Comparison of ENCODE assay signal across 12 cellular contexts in genomic region chr13:100130092-100130491, GRCh38. TPM values are rescaled to one million over a fixed set of nuclear protein-coding genes. Genes with fewer than 3 reads are reported as not detected.
A peak's percentile ranks its signal among the peaks of the same experiment; 100 is the strongest.
DNase-seq lines count a peak whose midpoint lies in the region; ATAC-seq lines count a peak whose summit lies in the region.
"Had no signal": no experiment of that assay in that cellular context is flagged by ENCODE, and none has a peak within 500 bp of the region (broad histone marks: within the 10 kb centered on the region; RNA-seq: fewer than 3 reads in every experiment).

No MANE protein-coding gene starts in this region.

- no peaks in the 10 kb centered on the region for H3K36me3 Mint-ChIP-seq in activated T-cell treated with anti-CD3 and anti-CD28 coated beads, Interleukin-2, amount 50 U/mL, for 72 hours (ENCODE audit: insufficient read depth in 2 of 2)
- peaks cover 12% of the 10 kb centered on the region for H3K36me3 Mint-ChIP-seq in activated T-cell treated with anti-CD3 and anti-CD28 coated beads, Interleukin-2, amount 50 U/mL, for 4 hours (ENCODE audit: insufficient read depth)
- H3K36me3 Mint-ChIP-seq in activated T-helper 1 cell treated with anti-CD3 and anti-CD28 coated beads, Interleukin-12 subunit alpha, Interleukin-12 subunit beta, Interleukin-2, Interleukin-4 antibody, amounts not matched to agents 30 ng/mL and 10 ng/mL and 1 ng/mL, durations not matched to agents 14 hours and 24 hours and 36 hours (ENCODE audit: low read depth) = peaks cover 12% of the 10 kb centered on the region

- no peaks in the 10 kb centered on the region for H3K27me3 Mint-ChIP-seq in activated T-cell treated with anti-CD3 and anti-CD28 coated beads, Interleukin-2, amount 50 U/mL, for 72 hours (ENCODE audit: low read depth)
- H3K27me3 Mint-ChIP-seq in activated T-cell treated with anti-CD3 and anti-CD28 coated beads, Interleukin-2, amount 50 U/mL, for 4 hours (ENCODE audit: low read depth) = no peaks in the 10 kb centered on the region
- H3K27me3 Mint-ChIP-seq in activated T-helper 1 cell treated with anti-CD3 and anti-CD28 coated beads, Interleukin-12 subunit alpha, Interleukin-12 subunit beta, Interleukin-2, Interleukin-4 antibody, amounts not matched to agents 30 ng/mL and 10 ng/mL and 1 ng/mL, durations not matched to agents 14 hours and 24 hours and 36 hours (ENCODE audit: insufficient read depth) = no peaks in the 10 kb centered on the region
- H3K27me3 Mint-ChIP-seq: activated CD4-positive, alpha-beta T cell treated with anti-CD3 and anti-CD28 coated beads for 36 hours; activated naive CD4-positive, alpha-beta T cell treated with anti-CD3 and anti-CD28 coated beads, Interleukin-2, amount 10 ng/mL, durations not matched to agents 7 days and 5 days had no signal

- H3K9me3 Mint-ChIP-seq in activated T-cell treated with anti-CD3 and anti-CD28 coated beads, Interleukin-2, amount 50 U/mL, for 72 hours = no peaks in the 10 kb centered on the region
- no peaks in the 10 kb centered on the region for H3K9me3 Mint-ChIP-seq in activated T-cell treated with anti-CD3 and anti-CD28 coated beads, Interleukin-2, amount 50 U/mL, for 4 hours
- no peaks in the 10 kb centered on the region for H3K9me3 Mint-ChIP-seq in activated T-helper 1 cell treated with anti-CD3 and anti-CD28 coated beads, Interleukin-12 subunit alpha, Interleukin-12 subunit beta, Interleukin-2, Interleukin-4 antibody, amounts not matched to agents 30 ng/mL and 10 ng/mL and 1 ng/mL, durations not matched to agents 14 hours and 24 hours and 36 hours
- H3K9me3 Mint-ChIP-seq: activated naive CD4-positive, alpha-beta T cell treated with anti-CD3 and anti-CD28 coated beads, Interleukin-2, amount 10 ng/mL, durations not matched to agents 7 days and 5 days had no signal

- no peak for DNase-seq in activated T-cell treated with anti-CD3 and anti-CD28 coated beads, Interleukin-2, amount 50 U/mL, for 72 hours
- DNase-seq in activated T-cell treated with anti-CD3 and anti-CD28 coated beads, Interleukin-2, amount 50 U/mL, for 4 hours = no peak
- no peak for DNase-seq in activated T-helper 1 cell treated with anti-CD3 and anti-CD28 coated beads, Interleukin-12 subunit alpha, Interleukin-12 subunit beta, Interleukin-2, Interleukin-4 antibody, amounts not matched to agents 30 ng/mL and 10 ng/mL and 1 ng/mL, durations not matched to agents 14 hours and 24 hours and 36 hours (ENCODE audit: low spot score)
- peak; percentile 12 to 16 for DNase-seq in hippocampal formation (lab: John Stamatoyannopoulos, UW)
- DNase-seq in stromal cell of bone marrow (ENCODE audit: low read depth) = peak; percentile 54
- DNase-seq in stimulated activated CD4-positive, alpha-beta T cell treated with anti-CD3 and anti-CD28 coated beads, Interleukin-2, amount 100 ng/mL, for 24 hours = no peak
- DNase-seq: activated CD4-positive, alpha-beta T cell treated with anti-CD3 and anti-CD28 coated beads for 36 hours; activated naive CD4-positive, alpha-beta T cell treated with anti-CD3 and anti-CD28 coated beads, Interleukin-2, amount 10 ng/mL, durations not matched to agents 7 days and 5 days; SHP77 treated with DMSO at 0.1 percent for 48 hours; stimulated activated CD4-positive, alpha-beta T cell treated with anti-CD3 and anti-CD28 coated beads, Interleukin-12 subunit alpha, Interleukin-12 subunit beta, amount 100 ng/mL, for 4 hours had no signal

- peaks cover 32% of the 10 kb centered on the region for H3K4me1 Mint-ChIP-seq in activated T-cell treated with anti-CD3 and anti-CD28 coated beads, Interleukin-2, amount 50 U/mL, for 72 hours (ENCODE audit: low read depth)
- peaks cover 13% of the 10 kb centered on the region for H3K4me1 Mint-ChIP-seq in activated T-cell treated with anti-CD3 and anti-CD28 coated beads, Interleukin-2, amount 50 U/mL, for 4 hours (ENCODE audit: low read depth)
- peaks cover 39% of the 10 kb centered on the region for H3K4me1 Mint-ChIP-seq in activated T-helper 1 cell treated with anti-CD3 and anti-CD28 coated beads, Interleukin-12 subunit alpha, Interleukin-12 subunit beta, Interleukin-2, Interleukin-4 antibody, amounts not matched to agents 30 ng/mL and 10 ng/mL and 1 ng/mL, durations not matched to agents 14 hours and 24 hours and 36 hours (ENCODE audit: low read depth)

- intact Hi-C loops in activated T-helper 1 cell treated with anti-CD3 and anti-CD28 coated beads, Interleukin-12 subunit alpha, Interleukin-12 subunit beta, Interleukin-2, Interleukin-4 antibody, amounts not matched to agents 30 ng/mL and 10 ng/mL and 1 ng/mL, durations not matched to agents 14 hours and 24 hours and 36 hours (cut with micrococcal nuclease) = loop anchor here (5.0 kb wide), 2 partner anchors 72 to 377 kb away; no protein-coding TSS in a partner anchor

- peak overlapping the region; percentile 80 for H3K27ac Mint-ChIP-seq in activated T-cell treated with anti-CD3 and anti-CD28 coated beads, Interleukin-2, amount 50 U/mL, for 72 hours
- peak overlapping the region; percentile 77 for H3K27ac Mint-ChIP-seq in activated T-helper 1 cell treated with anti-CD3 and anti-CD28 coated beads, Interleukin-12 subunit alpha, Interleukin-12 subunit beta, Interleukin-2, Interleukin-4 antibody, amounts not matched to agents 30 ng/mL and 10 ng/mL and 1 ng/mL, durations not matched to agents 14 hours and 24 hours and 36 hours
- H3K27ac Mint-ChIP-seq: activated CD4-positive, alpha-beta T cell treated with anti-CD3 and anti-CD28 coated beads for 36 hours; activated naive CD4-positive, alpha-beta T cell treated with anti-CD3 and anti-CD28 coated beads, Interleukin-2, amount 10 ng/mL, durations not matched to agents 7 days and 5 days had no signal

- peak overlapping the region in 1 of 2 donors; percentile 66 for H3K4me3 Mint-ChIP-seq in activated T-cell treated with anti-CD3 and anti-CD28 coated beads, Interleukin-2, amount 50 U/mL, for 72 hours
- no peak overlapping the region for H3K4me3 Mint-ChIP-seq in activated T-cell treated with anti-CD3 and anti-CD28 coated beads, Interleukin-2, amount 50 U/mL, for 4 hours
- H3K4me3 Mint-ChIP-seq in activated T-helper 1 cell treated with anti-CD3 and anti-CD28 coated beads, Interleukin-12 subunit alpha, Interleukin-12 subunit beta, Interleukin-2, Interleukin-4 antibody, amounts not matched to agents 30 ng/mL and 10 ng/mL and 1 ng/mL, durations not matched to agents 14 hours and 24 hours and 36 hours = peak overlapping the region; percentile 44
- H3K4me3 Mint-ChIP-seq: activated CD4-positive, alpha-beta T cell treated with anti-CD3 and anti-CD28 coated beads for 36 hours; activated naive CD4-positive, alpha-beta T cell treated with anti-CD3 and anti-CD28 coated beads, Interleukin-2, amount 10 ng/mL, durations not matched to agents 7 days and 5 days had no signal

- ATAC-seq in activated T-cell treated with anti-CD3 and anti-CD28 coated beads, Interleukin-2, amount 50 U/mL, for 72 hours (replicated peaks in 1 of 2) = no peak
- no peak for ATAC-seq in activated T-cell treated with anti-CD3 and anti-CD28 coated beads, Interleukin-2, amount 50 U/mL, for 4 hours
- no peak for ATAC-seq in HG03196 (IDR thresholded peaks at IDR 0.05; ENCODE audit: unreplicated experiment)
- ATAC-seq in HG03565 (IDR thresholded peaks at IDR 0.05; ENCODE audit: unreplicated experiment) = no peak
- ATAC-seq: activated CD4-positive, alpha-beta T cell treated with anti-CD3 and anti-CD28 coated beads for 36 hours had no signal

RNA-seq across cellular contexts. Expression of gene PCCA, which starts 41.2 kb away (rescaled TPM):
- total RNA-seq in activated T-cell treated with anti-CD3 and anti-CD28 coated beads, Interleukin-2, amount 50 U/mL, for 72 hours = 10 to 100 TPM; 10.5 to 16.9 TPM
- 1 to 10 TPM; 2.7 to 4.8 (median 2.9) TPM for total RNA-seq in activated T-cell treated with anti-CD3 and anti-CD28 coated beads, Interleukin-2, amount 50 U/mL, for 4 hours
- total RNA-seq in activated T-helper 1 cell treated with anti-CD3 and anti-CD28 coated beads, Interleukin-12 subunit alpha, Interleukin-12 subunit beta, Interleukin-2, Interleukin-4 antibody, amounts not matched to agents 30 ng/mL and 10 ng/mL and 1 ng/mL, durations not matched to agents 14 hours and 24 hours and 36 hours = 8.6 and 9.7 TPM in 2 replicates

Comparison
In these comparisons a context has a peak if more than half of its experiments do, and no peak if none do; other contexts are left out.
1. DNase-seq: peak in hippocampal formation (2 of 2) and stromal cell of bone marrow (single experiment); none in activated T-cell treated with anti-CD3 and anti-CD28 coated beads, Interleukin-2, amount 50 U/mL, for 72 hours (0 of 2), activated T-cell treated with anti-CD3 and anti-CD28 coated beads, Interleukin-2, amount 50 U/mL, for 4 hours (single experiment), activated T-helper 1 cell treated with anti-CD3 and anti-CD28 coated beads, Interleukin-12 subunit alpha, Interleukin-12 subunit beta, Interleukin-2, Interleukin-4 antibody, amounts not matched to agents 30 ng/mL and 10 ng/mL and 1 ng/mL, durations not matched to agents 14 hours and 24 hours and 36 hours (single experiment) and stimulated activated CD4-positive, alpha-beta T cell treated with anti-CD3 and anti-CD28 coated beads, Interleukin-2, amount 100 ng/mL, for 24 hours (0 of 2).